ENCODE assay signal across 1 cellular context in genomic region chr17:42050360-42051012, GRCh38.
TF ChIP-seq lines count a peak whose summit lies in the region.

Gene C17orf113 (minus strand): TSS chr17:42050601. CDS start chr17:42043376, 7,225 bp downstream.

TF ChIP-seq in HEK293, 187 proteins besides CTCF, POLR2A, EP300 and RAD21 (continued from another document and continues in another):
- no peak for TF ChIP-seq REST (tag by site-specific recombination; IDR thresholded peaks at IDR 0.05)
- TF ChIP-seq ZNF350 (tag by site-specific recombination; IDR thresholded peaks at IDR 0.05), result no peak
- TF ChIP-seq ZNF530 (tag by site-specific recombination; IDR thresholded peaks at IDR 0.05; ENCODE audit: low read depth), result no peak
- no peak for TF ChIP-seq SETDB1 (IDR thresholded peaks at IDR 0.05; ENCODE audit: insufficient read length, low read length)
- no peak for TF ChIP-seq ZNF580 (tag by site-specific recombination; IDR thresholded peaks at IDR 0.05)
- no peak for TF ChIP-seq KLF7 (tag by site-specific recombination; IDR thresholded peaks at IDR 0.05; ENCODE audit: borderline replicate concordance)
- TF ChIP-seq ZNF416 (tag by site-specific recombination; IDR thresholded peaks at IDR 0.05), result no peak
- TF ChIP-seq ZNF133 (tag by site-specific recombination; IDR thresholded peaks at IDR 0.05), result no peak
- TF ChIP-seq ZBTB1 (tag by site-specific recombination; IDR thresholded peaks at IDR 0.05), result no peak
- no peak for TF ChIP-seq ATF2 (tag by site-specific recombination; IDR thresholded peaks at IDR 0.05; ENCODE audit: low read depth)
- no peak for TF ChIP-seq SALL2 (tag by site-specific recombination; IDR thresholded peaks at IDR 0.05; ENCODE audit: borderline replicate concordance)
- no peak for TF ChIP-seq ZNF488 (tag by site-specific recombination; IDR thresholded peaks at IDR 0.05)
- peak; percentile 39; the same call in 1 of the 2 replicates for TF ChIP-seq ZNF561 (tag by site-specific recombination; IDR thresholded peaks at IDR 0.05; ENCODE audit: borderline replicate concordance)
- TF ChIP-seq ZNF624 (tag by site-specific recombination; IDR thresholded peaks at IDR 0.05), result no peak
- peak; percentile 73 for TF ChIP-seq YY1 (tag by site-specific recombination; IDR thresholded peaks at IDR 0.05)
- TF ChIP-seq ELK4 (IDR thresholded peaks at IDR 0.05; ENCODE audit: borderline replicate concordance, low read depth, low read length), result no peak
- no peak for TF ChIP-seq GLI4 (tag by site-specific recombination; IDR thresholded peaks at IDR 0.05)
- TF ChIP-seq ZNF670 (tag by site-specific recombination; IDR thresholded peaks at IDR 0.05; ENCODE audit: low read depth), result no peak
- TF ChIP-seq ZNF549 (tag by site-specific recombination; IDR thresholded peaks at IDR 0.05), result no peak
- TF ChIP-seq INSM2 (tag by site-specific recombination; IDR thresholded peaks at IDR 0.05), result no peak
- TF ChIP-seq ZNF157 (tag by site-specific recombination; IDR thresholded peaks at IDR 0.05), result no peak
- peak; percentile 41 for TF ChIP-seq ZBTB26 (tag by site-specific recombination; optimal IDR thresholded peaks at IDR 0.05)
- TF ChIP-seq ZNF132 (tag by site-specific recombination; IDR thresholded peaks at IDR 0.05; ENCODE audit: borderline replicate concordance), result no peak
- TF ChIP-seq ZNF529 (tag by site-specific recombination; IDR thresholded peaks at IDR 0.05; ENCODE audit: insufficient replicate concordance), result no peak
- TF ChIP-seq ZSCAN18 (tag by site-specific recombination; IDR thresholded peaks at IDR 0.05), result no peak
- no peak for TF ChIP-seq KLF9 (tag by site-specific recombination; IDR thresholded peaks at IDR 0.05; ENCODE audit: low read depth)
- peak; percentile 25; the same call in 1 of the 2 replicates for TF ChIP-seq ZIC2 (tag by site-specific recombination; IDR thresholded peaks at IDR 0.05)
- TF ChIP-seq ZNF362 (tag by site-specific recombination; IDR thresholded peaks at IDR 0.05), result no peak
- TF ChIP-seq ZNF585B (tag by site-specific recombination; IDR thresholded peaks at IDR 0.05), result no peak
- TF ChIP-seq ZNF335 (tag by site-specific recombination; conservative IDR thresholded peaks at IDR 0.05), result no peak
- no peak for TF ChIP-seq ZNF341 (tag by site-specific recombination; IDR thresholded peaks at IDR 0.05; ENCODE audit: low read depth)
- TF ChIP-seq KLF8 (tag by site-specific recombination; IDR thresholded peaks at IDR 0.05), result peak; percentile 62; the same call in 1 of the 2 replicates
- peak; percentile 20; the same call in 1 of the 2 replicates for TF ChIP-seq ZBTB20 (tag by site-specific recombination; IDR thresholded peaks at IDR 0.05)
- TF ChIP-seq YY2 (tag by site-specific recombination; IDR thresholded peaks at IDR 0.05), result peak; percentile 70
- TF ChIP-seq SCRT2 (tag by site-specific recombination; IDR thresholded peaks at IDR 0.05), result no peak
- TF ChIP-seq ZBTB11 (tag by site-specific recombination; conservative IDR thresholded peaks at IDR 0.05; ENCODE audit: low read depth), result no peak
- no peak for TF ChIP-seq ZNF280D (tag by site-specific recombination; IDR thresholded peaks at IDR 0.05)
- no peak for TF ChIP-seq FEZF1 (tag by site-specific recombination; IDR thresholded peaks at IDR 0.05)
